In genomic region chr11:34745209-34745608, GRCh38 we compare ENCODE assay signal across 30 cellular contexts.
DNase-seq lines count a peak whose midpoint lies in the region; TF ChIP-seq lines count a peak whose summit lies in the region.
"Had no signal": no experiment of that assay in that cellular context is flagged by ENCODE, and none has a peak within 500 bp of the region (broad histone marks: within the 10 kb centered on the region; RNA-seq: fewer than 3 reads in every experiment).

No MANE protein-coding gene starts in this region.

- H3K36me3 Mint-ChIP-seq in progenitor cell of endocrine pancreas (ENCODE audit: insufficient read depth) = peaks cover 35% of the 10 kb centered on the region
- H3K36me3 Mint-ChIP-seq: CD4-positive, alpha-beta memory T cell; naive B cell had no signal

- no peaks in the 10 kb centered on the region for H3K27me3 ChIP-seq in esophagus (ENCODE audit: control insufficient read depth in 1 of 2, insufficient read depth in 2 of 2, low read length in 2 of 2)
- H3K27me3 ChIP-seq in PC-9 (ENCODE audit: insufficient read depth, low read depth) = no peaks in the 10 kb centered on the region
- peaks cover 0 to 38% of the 10 kb centered on the region in 2 experiments for H3K27me3 ChIP-seq in mesenchymal stem cell (ENCODE audit: control insufficient read depth in 1 of 2, insufficient read depth in 1 of 2, low read length in 2 of 2)
- H3K27me3 ChIP-seq: adrenal gland, heart right ventricle had no signal

- CTCF ChIA-PET in PC-9 (lab: Charles Lee) = no interaction called here

- H3K14ac ChIP-seq in mesenchymal stem cell (ENCODE audit: low read length in 2 of 2) = no peak overlapping the region

- H2BK120ac ChIP-seq in mesenchymal stem cell (ENCODE audit: low read depth, low read length) = no peak overlapping the region

- peak in 2 of 3 experiments; percentile 29 to 70 for DNase-seq in NCI-H1417 (lab: John Stamatoyannopoulos, UW)
- DNase-seq in NCI-H1417 treated with DMSO at 0.1 percent for 48 hours (lab: John Stamatoyannopoulos, UW) = no peak
- DNase-seq in NCI-H146 treated with DMSO at 0.1 percent for 48 hours (lab: John Stamatoyannopoulos, UW; ENCODE audit: unreplicated experiment) = peak; percentile 51
- no peak for DNase-seq in progenitor cell of endocrine pancreas (ENCODE audit: low spot score, unreplicated experiment)
- DNase-seq in PC-9 = no peak
- DNase-seq in NCI-H187 treated with DMSO at 0.1 percent for 48 hours (lab: John Stamatoyannopoulos, UW) = no peak
- DNase-seq in mesenchymal stem cell = no peak
- DNase-seq: activated CD4-positive, alpha-beta T cell treated with anti-CD3 and anti-CD28 coated beads, Interleukin-2, amount 50 U/mL, for 48 hours; activated naive CD4-positive, alpha-beta T cell treated with anti-CD3 and anti-CD28 coated beads for 36 hours; adrenal gland; CD4-positive, alpha-beta memory T cell; DMS153; effector CD8-positive, alpha-beta T cell; heart right ventricle; HFFc6; Karpas-422; left cardiac atrium; mesendoderm; naive B cell; NCI-H1930; NCI-H524 treated with DMSO at 0.1 percent for 48 hours; SK-N-SH; stimulated activated CD4-positive, alpha-beta T cell treated with anti-CD3 and anti-CD28 coated beads, Interleukin-2, amount 100 ng/mL, for 24 hours; trophoblast cell had no signal

- H2AK5ac ChIP-seq in mesenchymal stem cell (ENCODE audit: low read length, severe bottlenecking) = no peak overlapping the region

- no peaks in the 10 kb centered on the region for H3K36me3 ChIP-seq in esophagus (ENCODE audit: control insufficient read depth in 2 of 2, insufficient read depth in 2 of 2, low read length in 1 of 2)
- H3K36me3 ChIP-seq in PC-9 (ENCODE audit: low read depth) = no peaks in the 10 kb centered on the region
- peaks cover 0 to 3% of the 10 kb centered on the region in 2 experiments for H3K36me3 ChIP-seq in mesenchymal stem cell (ENCODE audit: control insufficient read depth in 1 of 2, insufficient read depth in 2 of 2, low read depth in 1 of 2, low read length in 2 of 2)
- H3K36me3 ChIP-seq: adrenal gland, heart right ventricle had no signal

- no peak overlapping the region for H3K23ac ChIP-seq in mesenchymal stem cell (ENCODE audit: low read length in 2 of 2)

- H3K18ac ChIP-seq in mesenchymal stem cell (ENCODE audit: low read depth in 1 of 2, low read length in 2 of 2) = no peak overlapping the region

- peak overlapping the region; percentile 15 for H3K27ac Mint-ChIP-seq in progenitor cell of endocrine pancreas
- H3K27ac Mint-ChIP-seq: activated naive CD4-positive, alpha-beta T cell treated with anti-CD3 and anti-CD28 coated beads for 36 hours; activated T-helper 1 cell treated with anti-CD3 and anti-CD28 coated beads, Interleukin-12 subunit alpha, Interleukin-12 subunit beta, Interleukin-2, Interleukin-4 antibody, amounts not matched to agents 30 ng/mL and 10 ng/mL and 1 ng/mL, durations not matched to agents 14 hours and 24 hours and 36 hours; CD4-positive, alpha-beta memory T cell; HFFc6; naive B cell; T-helper 1 cell treated with Interleukin-12 subunit alpha and Interleukin-12 subunit beta and Interleukin-4 antibody, amounts not matched to agents 30 μg/mL and 1 μg/mL, for 36 hours had no signal

- H2BK12ac ChIP-seq in mesenchymal stem cell (ENCODE audit: low read length in 2 of 2) = no peak overlapping the region

- 35 to 43% methylated on average over 3 of the region's 3 CpGs for WGBS in esophagus, 2 donors
- WGBS in mesenchymal stem cell = 95% methylated on average over 3 of the region's 3 CpGs

- H3K79me2 ChIP-seq in PC-9 (ENCODE audit: low read depth) = no peaks in the 10 kb centered on the region

- peaks cover 13% of the 10 kb centered on the region for H3K4me1 Mint-ChIP-seq in progenitor cell of endocrine pancreas (ENCODE audit: low read depth)
- H3K4me1 Mint-ChIP-seq: CD4-positive, alpha-beta memory T cell; naive B cell had no signal

- peaks cover 17% of the 10 kb centered on the region for H3K9me3 Mint-ChIP-seq in progenitor cell of endocrine pancreas (ENCODE audit: low read depth)
- H3K9me3 Mint-ChIP-seq: activated naive CD4-positive, alpha-beta T cell treated with anti-CD3 and anti-CD28 coated beads for 36 hours; activated T-helper 1 cell treated with anti-CD3 and anti-CD28 coated beads, Interleukin-12 subunit alpha, Interleukin-12 subunit beta, Interleukin-2, Interleukin-4 antibody, amounts not matched to agents 30 ng/mL and 10 ng/mL and 1 ng/mL, durations not matched to agents 14 hours and 24 hours and 36 hours; HFFc6; T-helper 1 cell treated with Interleukin-12 subunit alpha and Interleukin-12 subunit beta and Interleukin-4 antibody, amounts not matched to agents 30 μg/mL and 1 μg/mL, for 36 hours had no signal

- H3K4ac ChIP-seq in mesenchymal stem cell (ENCODE audit: low read depth in 1 of 2, low read length in 2 of 2) = no peak overlapping the region

- H3K9me3 ChIP-seq in esophagus (ENCODE audit: control insufficient read depth in 2 of 2, insufficient read depth in 1 of 2, low read depth in 1 of 2, low read length in 1 of 2) (no peaks in the 10 kb centered on the region), PC-9 (ENCODE audit: insufficient read depth, low read depth) (no peaks in the 10 kb centered on the region), mesenchymal stem cell (ENCODE audit: control insufficient read depth, low read length) (no peaks in the 10 kb centered on the region)
- H3K9me3 ChIP-seq: adrenal gland, heart right ventricle, SK-N-SH had no signal

- TF ChIP-seq CTCF in progenitor cell of endocrine pancreas (IDR thresholded peaks at IDR 0.05; ENCODE audit: unreplicated experiment) (no peak), PC-9 (conservative IDR thresholded peaks at IDR 0.05) (no peak)

- POLR2A ChIA-PET in PC-9 (lab: Charles Lee; ENCODE audit: unreplicated experiment) = interaction anchor here (0.9 kb wide), 1 partner anchor 91 kb away, joined by 3 read pairs; no protein-coding TSS in a partner anchor

- H3K4me2 ChIP-seq in PC-9 (no peak overlapping the region), mesenchymal stem cell (ENCODE audit: low read length, poor library complexity, severe bottlenecking) (no peak overlapping the region)
- H3K4me2 ChIP-seq: SK-N-SH had no signal

- H3K4me3 ChIP-seq in esophagus (ENCODE audit: low read depth in 1 of 2, low read length in 2 of 2) = no peak overlapping the region
- no peak overlapping the region for H3K4me3 ChIP-seq in PC-9
- no peak overlapping the region for H3K4me3 ChIP-seq in mesenchymal stem cell (ENCODE audit: insufficient read depth in 1 of 2, low read depth in 1 of 2, low read length in 2 of 2)
- H3K4me3 ChIP-seq: adrenal gland, GM23248, heart right ventricle had no signal

- H3K4me3 Mint-ChIP-seq in progenitor cell of endocrine pancreas (ENCODE audit: low read depth) = no peak overlapping the region
- H3K4me3 Mint-ChIP-seq: activated naive CD4-positive, alpha-beta T cell treated with anti-CD3 and anti-CD28 coated beads for 36 hours; activated T-helper 1 cell treated with anti-CD3 and anti-CD28 coated beads, Interleukin-12 subunit alpha, Interleukin-12 subunit beta, Interleukin-2, Interleukin-4 antibody, amounts not matched to agents 30 ng/mL and 10 ng/mL and 1 ng/mL, durations not matched to agents 14 hours and 24 hours and 36 hours; brain; CD4-positive, alpha-beta memory T cell; HFFc6; naive B cell; T-helper 1 cell treated with Interleukin-12 subunit alpha and Interleukin-12 subunit beta and Interleukin-4 antibody, amounts not matched to agents 30 μg/mL and 1 μg/mL, for 36 hours had no signal

- H4K91ac ChIP-seq in mesenchymal stem cell (ENCODE audit: low read length) = no peak overlapping the region

- no TSS peak for BruUV-seq in PC-9 (replicated peaks; lab: Mats Ljungman, UMichigan)

- no peaks in the 10 kb centered on the region for H4K20me1 ChIP-seq in PC-9 (ENCODE audit: insufficient read depth)

- peaks cover 4% of the 10 kb centered on the region for H3F3A ChIP-seq in PC-9 (ENCODE audit: insufficient read depth, low read depth)

- H2AFZ ChIP-seq in PC-9 (no peak overlapping the region), mesenchymal stem cell (ENCODE audit: low read depth, low read length) (no peak overlapping the region)
- H2AFZ ChIP-seq: GM23248 had no signal

- H3K79me1 ChIP-seq in mesenchymal stem cell (replicated peaks; ENCODE audit: low read length, poor library complexity, severe bottlenecking) = no peaks in the 10 kb centered on the region

- no peaks in the 10 kb centered on the region; the same call in 1 of the 2 replicates for H3K9me2 ChIP-seq in PC-9 (ENCODE audit: insufficient read depth)
- H3K9me2 ChIP-seq: SK-N-SH had no signal

- H3K27ac ChIP-seq in esophagus (ENCODE audit: low read depth in 2 of 2, low read length in 1 of 2) (peak overlapping the region; percentile 17 to 50), PC-9 (no peak overlapping the region), mesenchymal stem cell (ENCODE audit: low read length, poor library complexity, severe bottlenecking) (no peak overlapping the region)
- H3K27ac ChIP-seq: adrenal gland, epithelial cell of prostate, GM23248, heart right ventricle had no signal

- no peak overlapping the region for H2BK15ac ChIP-seq in mesenchymal stem cell (ENCODE audit: low read depth, poor library complexity, severe bottlenecking)

- H4K8ac ChIP-seq in mesenchymal stem cell (ENCODE audit: low read length) = no peak overlapping the region

- no peaks in the 10 kb centered on the region for H3K27me3 Mint-ChIP-seq in progenitor cell of endocrine pancreas

- peaks cover 4 to 5% of the 10 kb centered on the region in 2 donors for H3K4me1 ChIP-seq in esophagus (ENCODE audit: control insufficient read depth in 2 of 2, insufficient read depth in 2 of 2, low read length in 1 of 2)
- peaks cover 13% of the 10 kb centered on the region for H3K4me1 ChIP-seq in PC-9 (replicated peaks; ENCODE audit: insufficient read depth)
- no peaks in the 10 kb centered on the region for H3K4me1 ChIP-seq in mesenchymal stem cell (ENCODE audit: control insufficient read depth, insufficient read depth, low read depth, low read length)
- H3K4me1 ChIP-seq: adrenal gland had no signal

- no peak overlapping the region for H3K9ac ChIP-seq in mesenchymal stem cell (ENCODE audit: low read length)
- H3K9ac ChIP-seq: GM23248, SK-N-SH had no signal

- no peak overlapping the region for H2BK5ac ChIP-seq in mesenchymal stem cell (ENCODE audit: low read depth, low read length, poor library complexity, severe bottlenecking)

- intact Hi-C loops in PC-9 (cut with micrococcal nuclease; ENCODE audit: unreplicated experiment) = no loop called here

Comparison
In these comparisons a context has a peak if more than half of its experiments do, and no peak if none do; other contexts are left out.
1. DNase-seq: peak in NCI-H1417 (2 of 3) and NCI-H146 treated with DMSO at 0.1 percent for 48 hours (single experiment); none in NCI-H1417 treated with DMSO at 0.1 percent for 48 hours (single experiment), progenitor cell of endocrine pancreas (single experiment), PC-9 (0 of 2), NCI-H187 treated with DMSO at 0.1 percent for 48 hours (single experiment) and mesenchymal stem cell (single experiment).
2. H3K27ac ChIP-seq: peak in esophagus (2 of 2); none in PC-9 (single experiment) and mesenchymal stem cell (single experiment).